ENCODE assay signal across 1 cellular context in the genomic region with DNA sequence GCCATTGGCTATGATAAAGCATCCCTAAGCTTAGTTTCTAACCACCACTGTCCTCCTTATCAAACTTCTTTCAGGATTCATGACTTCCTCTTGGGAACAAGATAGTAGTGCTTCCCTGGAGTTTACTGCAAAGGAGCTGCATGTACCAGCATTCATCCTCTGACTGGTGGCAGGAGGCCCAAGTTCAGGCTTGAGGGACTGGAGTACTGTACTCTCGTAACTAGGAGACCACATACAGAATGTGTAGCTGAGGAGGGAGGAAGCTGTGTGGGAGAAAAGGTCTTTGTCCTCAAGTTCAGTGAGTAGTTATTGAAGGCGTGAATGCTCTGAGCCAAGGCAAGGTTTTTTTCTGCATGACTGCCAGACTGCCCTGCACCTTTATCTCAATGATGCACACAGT.
TF ChIP-seq lines count a peak whose summit lies in the region.

No MANE protein-coding gene starts in this region.

TF ChIP-seq in WTC11, 78 proteins besides CTCF, POLR2A, EP300 and RAD21 (continued from another document):
- TF ChIP-seq ARID4B (CRISPR knock-in tag; IDR thresholded peaks at IDR 0.05; ENCODE audit: borderline replicate concordance) = no peak
- TF ChIP-seq, protein P1, sequence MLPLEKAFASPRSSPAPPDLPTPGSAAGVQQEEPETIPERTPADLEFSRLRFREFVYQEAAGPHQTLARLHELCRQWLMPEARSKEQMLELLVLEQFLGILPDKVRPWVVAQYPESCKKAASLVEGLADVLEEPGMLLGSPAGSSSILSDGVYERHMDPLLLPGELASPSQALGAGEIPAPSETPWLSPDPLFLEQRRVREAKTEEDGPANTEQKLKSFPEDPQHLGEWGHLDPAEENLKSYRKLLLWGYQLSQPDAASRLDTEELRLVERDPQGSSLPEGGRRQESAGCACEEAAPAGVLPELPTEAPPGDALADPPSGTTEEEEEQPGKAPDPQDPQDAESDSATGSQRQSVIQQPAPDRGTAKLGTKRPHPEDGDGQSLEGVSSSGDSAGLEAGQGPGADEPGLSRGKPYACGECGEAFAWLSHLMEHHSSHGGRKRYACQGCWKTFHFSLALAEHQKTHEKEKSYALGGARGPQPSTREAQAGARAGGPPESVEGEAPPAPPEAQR (CRISPR knock-in tag; IDR thresholded peaks at IDR 0.05) = no peak
- no peak for TF ChIP-seq ESRRA (CRISPR knock-in tag; IDR thresholded peaks at IDR 0.05; ENCODE audit: borderline replicate concordance)
- TF ChIP-seq, protein P2, sequence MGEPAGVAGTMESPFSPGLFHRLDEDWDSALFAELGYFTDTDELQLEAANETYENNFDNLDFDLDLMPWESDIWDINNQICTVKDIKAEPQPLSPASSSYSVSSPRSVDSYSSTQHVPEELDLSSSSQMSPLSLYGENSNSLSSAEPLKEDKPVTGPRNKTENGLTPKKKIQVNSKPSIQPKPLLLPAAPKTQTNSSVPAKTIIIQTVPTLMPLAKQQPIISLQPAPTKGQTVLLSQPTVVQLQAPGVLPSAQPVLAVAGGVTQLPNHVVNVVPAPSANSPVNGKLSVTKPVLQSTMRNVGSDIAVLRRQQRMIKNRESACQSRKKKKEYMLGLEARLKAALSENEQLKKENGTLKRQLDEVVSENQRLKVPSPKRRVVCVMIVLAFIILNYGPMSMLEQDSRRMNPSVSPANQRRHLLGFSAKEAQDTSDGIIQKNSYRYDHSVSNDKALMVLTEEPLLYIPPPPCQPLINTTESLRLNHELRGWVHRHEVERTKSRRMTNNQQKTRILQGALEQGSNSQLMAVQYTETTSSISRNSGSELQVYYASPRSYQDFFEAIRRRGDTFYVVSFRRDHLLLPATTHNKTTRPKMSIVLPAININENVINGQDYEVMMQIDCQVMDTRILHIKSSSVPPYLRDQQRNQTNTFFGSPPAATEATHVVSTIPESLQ (CRISPR knock-in tag; IDR thresholded peaks at IDR 0.05) = no peak
- no peak for TF ChIP-seq JUN (CRISPR knock-in tag; IDR thresholded peaks at IDR 0.05)
- TF ChIP-seq, protein P3, sequence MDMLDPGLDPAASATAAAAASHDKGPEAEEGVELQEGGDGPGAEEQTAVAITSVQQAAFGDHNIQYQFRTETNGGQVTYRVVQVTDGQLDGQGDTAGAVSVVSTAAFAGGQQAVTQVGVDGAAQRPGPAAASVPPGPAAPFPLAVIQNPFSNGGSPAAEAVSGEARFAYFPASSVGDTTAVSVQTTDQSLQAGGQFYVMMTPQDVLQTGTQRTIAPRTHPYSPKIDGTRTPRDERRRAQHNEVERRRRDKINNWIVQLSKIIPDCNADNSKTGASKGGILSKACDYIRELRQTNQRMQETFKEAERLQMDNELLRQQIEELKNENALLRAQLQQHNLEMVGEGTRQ (CRISPR knock-in tag; IDR thresholded peaks at IDR 0.05) = no peak
- TF ChIP-seq, protein P4, sequence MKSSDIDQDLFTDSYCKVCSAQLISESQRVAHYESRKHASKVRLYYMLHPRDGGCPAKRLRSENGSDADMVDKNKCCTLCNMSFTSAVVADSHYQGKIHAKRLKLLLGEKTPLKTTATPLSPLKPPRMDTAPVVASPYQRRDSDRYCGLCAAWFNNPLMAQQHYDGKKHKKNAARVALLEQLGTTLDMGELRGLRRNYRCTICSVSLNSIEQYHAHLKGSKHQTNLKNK (CRISPR knock-in tag; IDR thresholded peaks at IDR 0.05) = no peak
- no peak for TF ChIP-seq CREM (CRISPR knock-in tag; IDR thresholded peaks at IDR 0.05)
- TF ChIP-seq, protein P5, sequence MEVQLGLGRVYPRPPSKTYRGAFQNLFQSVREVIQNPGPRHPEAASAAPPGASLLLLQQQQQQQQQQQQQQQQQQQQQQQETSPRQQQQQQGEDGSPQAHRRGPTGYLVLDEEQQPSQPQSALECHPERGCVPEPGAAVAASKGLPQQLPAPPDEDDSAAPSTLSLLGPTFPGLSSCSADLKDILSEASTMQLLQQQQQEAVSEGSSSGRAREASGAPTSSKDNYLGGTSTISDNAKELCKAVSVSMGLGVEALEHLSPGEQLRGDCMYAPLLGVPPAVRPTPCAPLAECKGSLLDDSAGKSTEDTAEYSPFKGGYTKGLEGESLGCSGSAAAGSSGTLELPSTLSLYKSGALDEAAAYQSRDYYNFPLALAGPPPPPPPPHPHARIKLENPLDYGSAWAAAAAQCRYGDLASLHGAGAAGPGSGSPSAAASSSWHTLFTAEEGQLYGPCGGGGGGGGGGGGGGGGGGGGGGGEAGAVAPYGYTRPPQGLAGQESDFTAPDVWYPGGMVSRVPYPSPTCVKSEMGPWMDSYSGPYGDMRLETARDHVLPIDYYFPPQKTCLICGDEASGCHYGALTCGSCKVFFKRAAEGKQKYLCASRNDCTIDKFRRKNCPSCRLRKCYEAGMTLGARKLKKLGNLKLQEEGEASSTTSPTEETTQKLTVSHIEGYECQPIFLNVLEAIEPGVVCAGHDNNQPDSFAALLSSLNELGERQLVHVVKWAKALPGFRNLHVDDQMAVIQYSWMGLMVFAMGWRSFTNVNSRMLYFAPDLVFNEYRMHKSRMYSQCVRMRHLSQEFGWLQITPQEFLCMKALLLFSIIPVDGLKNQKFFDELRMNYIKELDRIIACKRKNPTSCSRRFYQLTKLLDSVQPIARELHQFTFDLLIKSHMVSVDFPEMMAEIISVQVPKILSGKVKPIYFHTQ (CRISPR knock-in tag; IDR thresholded peaks at IDR 0.05) = no peak
TF ChIP-seq in WTC11: peak in this region for 0.
